ENCODE assay signal across 2 cellular contexts in genomic region chr12:93734784-93735183, GRCh38.
TF ChIP-seq lines count a peak whose summit lies in the region.

No MANE protein-coding gene starts in this region.

TF ChIP-seq in HEK293, 187 proteins besides CTCF, POLR2A, EP300 and RAD21 (continued from another document):
- TF ChIP-seq ZNF140 (tag by site-specific recombination; IDR thresholded peaks at IDR 0.05) (no peak), ZSCAN30 (tag by site-specific recombination; IDR thresholded peaks at IDR 0.05) (no peak), ZNF302 (tag by site-specific recombination; IDR thresholded peaks at IDR 0.05; ENCODE audit: low read depth) (no peak), PRDM1 (tag by site-specific recombination; IDR thresholded peaks at IDR 0.05) (no peak), GLIS1 (tag by site-specific recombination; IDR thresholded peaks at IDR 0.05) (peak; percentile 66)

TF ChIP-seq in H1, 55 proteins besides CTCF, POLR2A, EP300 and RAD21 (continued from another document):
- no peak for TF ChIP-seq CHD1 (IDR thresholded peaks at IDR 0.05; ENCODE audit: low read depth, low read length)
- TF ChIP-seq, protein P1, sequence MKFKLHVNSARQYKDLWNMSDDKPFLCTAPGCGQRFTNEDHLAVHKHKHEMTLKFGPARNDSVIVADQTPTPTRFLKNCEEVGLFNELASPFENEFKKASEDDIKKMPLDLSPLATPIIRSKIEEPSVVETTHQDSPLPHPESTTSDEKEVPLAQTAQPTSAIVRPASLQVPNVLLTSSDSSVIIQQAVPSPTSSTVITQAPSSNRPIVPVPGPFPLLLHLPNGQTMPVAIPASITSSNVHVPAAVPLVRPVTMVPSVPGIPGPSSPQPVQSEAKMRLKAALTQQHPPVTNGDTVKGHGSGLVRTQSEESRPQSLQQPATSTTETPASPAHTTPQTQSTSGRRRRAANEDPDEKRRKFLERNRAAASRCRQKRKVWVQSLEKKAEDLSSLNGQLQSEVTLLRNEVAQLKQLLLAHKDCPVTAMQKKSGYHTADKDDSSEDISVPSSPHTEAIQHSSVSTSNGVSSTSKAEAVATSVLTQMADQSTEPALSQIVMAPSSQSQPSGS (IDR thresholded peaks at IDR 0.05; ENCODE audit: low read length): no peak
- no peak for TF ChIP-seq ZNF274 (IDR thresholded peaks at IDR 0.05; ENCODE audit: borderline replicate concordance, extremely low read depth, low read length)
- no peak for TF ChIP-seq KDM1A (IDR thresholded peaks at IDR 0.05; ENCODE audit: borderline replicate concordance, low read length)
- TF ChIP-seq YY1 (IDR thresholded peaks at IDR 0.05; ENCODE audit: low read depth, low read length): no peak
- no peak for TF ChIP-seq CHD2 (IDR thresholded peaks at IDR 0.05; ENCODE audit: low read length)
- no peak for TF ChIP-seq HDAC2 (IDR thresholded peaks at IDR 0.05; ENCODE audit: borderline replicate concordance in 1 of 2, low read depth in 2 of 2, low read length in 2 of 2)
- no peak for TF ChIP-seq TBP (IDR thresholded peaks at IDR 0.05; ENCODE audit: low read depth, low read length)
- TF ChIP-seq SIX5 (IDR thresholded peaks at IDR 0.05; ENCODE audit: low read depth, low read length): no peak
- no peak for TF ChIP-seq EZH2 (IDR thresholded peaks at IDR 0.05; ENCODE audit: low read depth, low read length, severe bottlenecking)
- no peak for TF ChIP-seq SP4 (IDR thresholded peaks at IDR 0.05; ENCODE audit: low read length)
- no peak for TF ChIP-seq SAP30 (IDR thresholded peaks at IDR 0.05; ENCODE audit: insufficient read depth, insufficient replicate concordance, low read length)
- no peak for TF ChIP-seq FOSL1 (IDR thresholded peaks at IDR 0.05; ENCODE audit: insufficient read depth, low read depth, low read length)
- TF ChIP-seq RNF2 (IDR thresholded peaks at IDR 0.05; ENCODE audit: borderline replicate concordance, low read depth, low read length, missing control alignments, poor library complexity, severe bottlenecking): no peak
- no peak for TF ChIP-seq MAFK (IDR thresholded peaks at IDR 0.05; ENCODE audit: low read depth, low read length)
TF ChIP-seq in H1: peak in this region for 0.
